In the genomic region with DNA sequence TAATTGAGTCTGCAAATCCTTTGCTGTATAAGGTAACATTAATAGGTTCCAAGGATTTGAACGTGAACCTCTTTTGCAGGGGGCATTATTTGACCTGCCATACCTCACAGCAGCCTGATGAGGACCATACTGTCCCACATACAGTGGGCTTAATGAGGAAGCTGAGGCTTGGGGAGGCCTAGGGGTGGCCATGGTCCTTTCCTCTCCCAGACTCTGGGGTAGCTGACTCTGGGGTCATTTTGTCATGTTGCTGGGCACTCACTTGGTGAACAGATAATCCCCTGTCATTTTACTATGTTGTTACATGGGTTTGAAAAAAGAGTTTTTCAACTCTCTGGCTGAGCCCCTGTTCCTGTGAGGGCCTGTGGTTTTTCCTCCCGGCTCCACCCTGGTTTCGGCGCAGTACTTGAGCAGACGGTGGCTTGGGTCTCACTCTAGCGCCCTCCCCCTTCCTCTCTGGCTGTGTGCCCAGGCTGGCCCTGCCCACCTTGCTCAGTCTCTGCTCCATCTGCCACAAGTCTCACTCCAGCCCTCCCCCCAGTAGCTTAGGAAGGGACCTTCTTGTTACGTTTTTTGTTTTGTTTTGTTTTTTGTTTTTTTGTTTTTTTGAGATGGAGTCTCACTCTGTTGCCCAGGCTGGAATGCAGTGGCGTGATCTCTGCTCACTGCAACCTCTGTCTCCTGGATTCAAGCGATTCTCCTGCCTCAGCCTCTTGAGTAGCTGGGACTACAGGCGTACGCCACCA, we compare ENCODE assay signal across 8 cellular contexts. TPM values are rescaled to one million over a fixed set of nuclear protein-coding genes. Genes with fewer than 3 reads are reported as not detected.
A peak's percentile ranks its signal among the peaks of the same experiment; 100 is the strongest.
DNase-seq lines count a peak whose midpoint lies in the region; ATAC-seq and TF ChIP-seq lines count a peak whose summit lies in the region.

No MANE protein-coding gene starts in this region.

- TF ChIP-seq POLR2A in transverse colon (IDR thresholded peaks at IDR 0.05): no peak

- intact Hi-C loops in mucosa of descending colon (cut with DNase I, micrococcal nuclease) (no loop called here), transverse colon (cut with DNase I; ENCODE audit: low total_unique reads) (no loop called here)

- H3K79me2 ChIP-seq in GM23338 (replicated peaks; ENCODE audit: insufficient read depth): peaks cover 93% of the 10 kb centered on the region

- H3K36me3 Mint-ChIP-seq in GM23338 (ENCODE audit: low read depth): peaks cover 4% of the 10 kb centered on the region; the same call in 2 of the 3 replicates
- peaks cover 15% of the 10 kb centered on the region for H3K36me3 Mint-ChIP-seq in central memory CD8-positive, alpha-beta T cell (ENCODE audit: insufficient read depth)

- no peak overlapping the region; the same call in 1 of the 2 replicates for H3K4me2 ChIP-seq in GM23338

- peaks cover 20% of the 10 kb centered on the region for H3K4me1 ChIP-seq in GM23338 (ENCODE audit: insufficient read depth)
- H3K4me1 ChIP-seq in mucosa of descending colon (ENCODE audit: low read depth): peaks cover 21% of the 10 kb centered on the region
- peaks cover 19 to 53% (median 30%) of the 10 kb centered on the region in 4 donors for H3K4me1 ChIP-seq in transverse colon

- in situ Hi-C loops in transverse colon (cut with MboI; ENCODE audit: low pct_ligation_motif_present in 1 of 4, low pct_unique_long_range_greater_than_20kb in 1 of 4, low sequenced_read_pairs in 3 of 4): no loop called here

- TF ChIP-seq CTCF in GM23338 (conservative IDR thresholded peaks at IDR 0.05; ENCODE audit: low read depth in 2 of 2) (peak in 1 of 2 experiments; percentile 23; a peak in 2 of 4 replicates), mucosa of descending colon (IDR thresholded peaks at IDR 0.05) (no peak), transverse colon (IDR thresholded peaks at IDR 0.05) (no peak)

- H3K4me3 ChIP-seq in GM23338: no peak overlapping the region
- H3K4me3 ChIP-seq in mucosa of descending colon: no peak overlapping the region
- H3K4me3 ChIP-seq in transverse colon: no peak overlapping the region

- DNase-seq in DMS 273 (lab: John Stamatoyannopoulos, UW; ENCODE audit: unreplicated experiment): peak; percentile 98
- DNase-seq in GM23338 (ENCODE audit: low spot score): no peak
- DNase-seq in NCI-H1694 treated with DMSO at 0.1 percent for 48 hours (lab: John Stamatoyannopoulos, UW): peak; percentile 95
- peak; percentile 33 to 94 (median 75) for DNase-seq in T-helper 2 cell
- DNase-seq in central memory CD8-positive, alpha-beta T cell (ENCODE audit: low spot score in 2 of 2): peak; percentile 64 to 75
- DNase-seq in mucosa of descending colon: peak; percentile 83 to 91 (median 87)
- peak; percentile 90 for DNase-seq in transverse colon

- peaks cover 9% of the 10 kb centered on the region for H4K20me1 ChIP-seq in GM23338 (replicated peaks; ENCODE audit: insufficient read depth)

- H3K4me3 Mint-ChIP-seq in GM23338: no peak overlapping the region
- H3K4me3 Mint-ChIP-seq in central memory CD8-positive, alpha-beta T cell: peak overlapping the region; percentile 77

- H3K27ac ChIP-seq in GM23338 (ENCODE audit: low read depth): peak overlapping the region; percentile 32; the same call in 1 of the 2 replicates
- H3K27ac ChIP-seq in transverse colon: peak overlapping the region; percentile 72 to 84 (median 76)

- H3K9me3 ChIP-seq in mucosa of descending colon (no peaks in the 10 kb centered on the region), transverse colon (no peaks in the 10 kb centered on the region)

- H3K36me3 ChIP-seq in GM23338 (ENCODE audit: insufficient read depth) (no peaks in the 10 kb centered on the region), mucosa of descending colon (ENCODE audit: low read depth) (no peaks in the 10 kb centered on the region), transverse colon (no peaks in the 10 kb centered on the region)

- peaks cover 47% of the 10 kb centered on the region for H3K4me1 Mint-ChIP-seq in GM23338
- peaks cover 82% of the 10 kb centered on the region for H3K4me1 Mint-ChIP-seq in central memory CD8-positive, alpha-beta T cell

- H3K27ac Mint-ChIP-seq in GM23338: peak overlapping the region; percentile 53; the same call in 1 of the 2 replicates
- H3K27ac Mint-ChIP-seq in central memory CD8-positive, alpha-beta T cell (ENCODE audit: low read depth): peak overlapping the region; percentile 94

- WGBS in transverse colon (ENCODE audit: low coverage in 1 of 2), 2 donors: 37 to 47% methylated on average over 10 to 11 of the region's 11 CpGs

- no peak overlapping the region for H2AFZ ChIP-seq in GM23338

- peaks cover 3% of the 10 kb centered on the region for H3K27me3 Mint-ChIP-seq in GM23338 (ENCODE audit: insufficient read depth, low read depth, poor library complexity)
- no peaks in the 10 kb centered on the region for H3K27me3 Mint-ChIP-seq in central memory CD8-positive, alpha-beta T cell

- H3K9me2 ChIP-seq in GM23338 (ENCODE audit: insufficient read depth): no peaks in the 10 kb centered on the region

- ATAC-seq in GM23338 (peak; percentile 10; the same call in 1 of the 3 replicates), mucosa of descending colon (peak; percentile 76), HG02610 (IDR thresholded peaks at IDR 0.05; ENCODE audit: unreplicated experiment) (no peak)
- ATAC-seq in central memory CD8-positive, alpha-beta T cell (replicated peaks; ENCODE audit: extremely low read depth, poor library complexity, severe bottlenecking): peak; percentile 59

- no peaks in the 10 kb centered on the region for H3K27me3 ChIP-seq in GM23338 (ENCODE audit: insufficient read depth)
- H3K27me3 ChIP-seq in transverse colon: no peaks in the 10 kb centered on the region

- no peaks in the 10 kb centered on the region for H3F3A ChIP-seq in GM23338 (replicated peaks; ENCODE audit: low read depth)

- H3K9me3 Mint-ChIP-seq in GM23338: no peaks in the 10 kb centered on the region
- H3K9me3 Mint-ChIP-seq in central memory CD8-positive, alpha-beta T cell: no peaks in the 10 kb centered on the region

- no peak for TF ChIP-seq EP300 in transverse colon (IDR thresholded peaks at IDR 0.05; ENCODE audit: low read depth)

TF ChIP-seq in GM23338, 12 proteins besides CTCF, POLR2A, EP300 and RAD21 (continues in another document):
- TF ChIP-seq NANOG (IDR thresholded peaks at IDR 0.05; ENCODE audit: borderline replicate concordance) (no peak), CREB1 (CRISPR knock-in tag; IDR thresholded peaks at IDR 0.05; ENCODE audit: low read depth) (no peak)
- TF ChIP-seq, protein P1, sequence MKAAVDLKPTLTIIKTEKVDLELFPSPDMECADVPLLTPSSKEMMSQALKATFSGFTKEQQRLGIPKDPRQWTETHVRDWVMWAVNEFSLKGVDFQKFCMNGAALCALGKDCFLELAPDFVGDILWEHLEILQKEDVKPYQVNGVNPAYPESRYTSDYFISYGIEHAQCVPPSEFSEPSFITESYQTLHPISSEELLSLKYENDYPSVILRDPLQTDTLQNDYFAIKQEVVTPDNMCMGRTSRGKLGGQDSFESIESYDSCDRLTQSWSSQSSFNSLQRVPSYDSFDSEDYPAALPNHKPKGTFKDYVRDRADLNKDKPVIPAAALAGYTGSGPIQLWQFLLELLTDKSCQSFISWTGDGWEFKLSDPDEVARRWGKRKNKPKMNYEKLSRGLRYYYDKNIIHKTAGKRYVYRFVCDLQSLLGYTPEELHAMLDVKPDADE (IDR thresholded peaks at IDR 0.05): no peak

RNA-seq across cellular contexts. Expression of a gene that starts 21.0 kb away (rescaled TPM):
- 36.9 and 42.3 TPM in 2 replicates for total RNA-seq in GM23338 (2014; rRNA removed; shearing (Covaris generic))
- 6.5 and 8.5 TPM in 2 replicates for polyA plus RNA-seq in GM23338 (2016; fragmentation: Nextera tagmentation; extraction: Ambion mirVana)
- 10 to 100 TPM; 18.2 to 39.8 (median 19.1) TPM for total RNA-seq in mucosa of descending colon
- 10 to 100 TPM; 22.8 to 35.8 (median 25.4) TPM for total RNA-seq in transverse colon
